Comparison of ENCODE assay signal across 29 cellular contexts in the genomic region with DNA sequence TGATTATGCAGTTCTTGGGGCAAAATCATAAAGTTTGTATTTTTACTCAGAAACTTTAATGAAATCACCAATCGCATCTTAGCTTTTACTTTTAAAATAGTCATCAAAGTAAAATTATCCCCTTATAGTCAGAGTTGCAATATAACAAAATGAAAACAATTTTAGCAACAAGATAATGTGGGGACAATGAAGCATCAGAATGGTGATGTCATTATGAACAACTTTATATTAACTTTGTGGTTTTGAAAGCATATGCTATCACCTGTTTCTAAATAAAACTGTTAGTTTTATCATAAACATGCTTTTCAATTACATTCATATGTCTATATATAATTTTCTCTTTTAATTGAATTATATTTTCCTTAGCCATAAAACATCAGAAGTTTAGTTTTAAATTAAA.
"Had no signal": no experiment of that assay in that cellular context is flagged by ENCODE, and none has a peak within 500 bp of the region (broad histone marks: within the 10 kb centered on the region; RNA-seq: fewer than 3 reads in every experiment).

No MANE protein-coding gene starts in this region.

- H3K4me1 ChIP-seq: neural progenitor cell, pancreas, psoas muscle, spleen, stomach, thyroid gland, tibial nerve, upper lobe of left lung, vagina had no signal

- H3K4me3 ChIP-seq: neural progenitor cell, pancreas, psoas muscle, skin epidermis, smooth muscle cell, spleen, stomach, thoracic aorta, thyroid gland, tibial nerve, upper lobe of left lung, vagina had no signal

- H3K27me3 ChIP-seq: neural progenitor cell, pancreas, spleen, stomach, thyroid gland, tibial nerve, upper lobe of left lung, vagina had no signal

- H3K4me2 ChIP-seq: neural progenitor cell, smooth muscle cell had no signal

- H3K9me3 Mint-ChIP-seq: nephron, neural progenitor cell had no signal

- ATAC-seq: naive thymus-derived CD4-positive, alpha-beta T cell; natural killer cell; pancreas; psoas muscle; right cardiac atrium; sciatic nerve; stimulated activated effector memory CD8-positive, alpha-beta T cell treated with anti-CD3 and anti-CD28 coated beads, Interleukin-12 subunit alpha, Interleukin-12 subunit beta, amount 100 ng/mL, for 72 hours; stimulated activated naive B cell treated with anti-CD40 and anti-IgM and Interleukin-4, amounts not matched to agents 10 μg/mL and 1 μg/mL and 100 μg/mL, for 72 hours had no signal

- H3K27me3 Mint-ChIP-seq: naive thymus-derived CD4-positive, alpha-beta T cell; progenitor cell of endocrine pancreas; stimulated activated naive B cell treated with anti-CD40 and anti-IgM and Interleukin-4, amounts not matched to agents 10 μg/mL and 1 μg/mL and 100 μg/mL, for 72 hours; stimulated activated naive CD8-positive, alpha-beta T cell treated with anti-CD3 and anti-CD28 coated beads, Interleukin-15, Interleukin-2, amounts not matched to agents 100 ng/mL and 50 ng/mL, for 24 hours had no signal

- H3K9ac ChIP-seq: neural progenitor cell had no signal

- H2AFZ ChIP-seq: neural progenitor cell had no signal

- H3K36me3 Mint-ChIP-seq: natural killer cell; neural progenitor cell; stimulated activated effector memory CD8-positive, alpha-beta T cell treated with anti-CD3 and anti-CD28 coated beads, Interleukin-12 subunit alpha, Interleukin-12 subunit beta, amount 100 ng/mL, for 72 hours; stimulated activated naive B cell treated with anti-CD40 and anti-IgM and Interleukin-4, amounts not matched to agents 10 μg/mL and 1 μg/mL and 100 μg/mL, for 72 hours had no signal

- H3K9me3 ChIP-seq: pancreas, psoas muscle, stomach, thoracic aorta, thyroid gland, tibial nerve, upper lobe of left lung, vagina had no signal

- FAIRE-seq: pancreas, urothelium cell line had no signal

- H3K36me3 ChIP-seq: neural progenitor cell, pancreas, spleen, stomach, thoracic aorta, thyroid gland, tibial nerve, upper lobe of left lung, vagina had no signal

- H3K4me3 Mint-ChIP-seq: naive thymus-derived CD4-positive, alpha-beta T cell; natural killer cell; nephron; neural progenitor cell; stimulated activated effector memory CD8-positive, alpha-beta T cell treated with anti-CD3 and anti-CD28 coated beads, Interleukin-12 subunit alpha, Interleukin-12 subunit beta, amount 100 ng/mL, for 72 hours; stimulated activated naive B cell treated with anti-CD40 and anti-IgM and Interleukin-4, amounts not matched to agents 10 μg/mL and 1 μg/mL and 100 μg/mL, for 72 hours; stimulated activated naive CD8-positive, alpha-beta T cell treated with anti-CD3 and anti-CD28 coated beads, Interleukin-15, Interleukin-2, amounts not matched to agents 100 ng/mL and 50 ng/mL, for 24 hours had no signal

- H3K4me1 Mint-ChIP-seq: naive thymus-derived CD4-positive, alpha-beta T cell; natural killer cell; nephron; neural progenitor cell; stimulated activated effector memory CD8-positive, alpha-beta T cell treated with anti-CD3 and anti-CD28 coated beads, Interleukin-12 subunit alpha, Interleukin-12 subunit beta, amount 100 ng/mL, for 72 hours; stimulated activated naive B cell treated with anti-CD40 and anti-IgM and Interleukin-4, amounts not matched to agents 10 μg/mL and 1 μg/mL and 100 μg/mL, for 72 hours had no signal

- DNase-seq: naive thymus-derived CD4-positive, alpha-beta T cell; natural killer cell; occipital lobe; pancreas; psoas muscle; right cardiac atrium; spleen; stimulated activated CD4-positive, alpha-beta T cell treated with anti-CD3 and anti-CD28 coated beads, Interleukin-12 subunit alpha, Interleukin-12 subunit beta, amount 100 ng/mL, for 4 hours; stimulated activated CD4-positive, alpha-beta T cell treated with anti-CD3 and anti-CD28 coated beads, Interleukin-1b, Interleukin-23, amount 100 ng/mL, for 48 hours; stimulated activated CD4-positive, alpha-beta T cell treated with anti-CD3 and anti-CD28 coated beads, Interleukin-2, amount 100 ng/mL, for 48 hours; stimulated activated CD4-positive, alpha-beta T cell treated with anti-CD3 and anti-CD28 coated beads, Interleukin-4, amount 100 ng/mL, for 24 hours; stimulated activated naive B cell treated with anti-CD40 and anti-IgM and Interleukin-4, amounts not matched to agents 10 μg/mL and 1 μg/mL and 100 μg/mL, for 72 hours; stimulated activated naive CD4-positive, alpha-beta T cell treated with Interleukin-2 at 50 U/mL for 16 hours; stomach; thyroid gland; trophoblast cell; upper lobe of left lung had no signal

- H3K27ac ChIP-seq: neural progenitor cell, pancreas, psoas muscle, skin epidermis, spleen, stomach, thoracic aorta, thyroid gland, tibial nerve, upper lobe of left lung, vagina had no signal

- H3K27ac Mint-ChIP-seq: naive thymus-derived CD4-positive, alpha-beta T cell; natural killer cell; nephron; neural progenitor cell; progenitor cell of endocrine pancreas; stimulated activated effector memory CD8-positive, alpha-beta T cell treated with anti-CD3 and anti-CD28 coated beads, Interleukin-12 subunit alpha, Interleukin-12 subunit beta, amount 100 ng/mL, for 72 hours; stimulated activated naive B cell treated with anti-CD40 and anti-IgM and Interleukin-4, amounts not matched to agents 10 μg/mL and 1 μg/mL and 100 μg/mL, for 72 hours; stimulated activated naive CD8-positive, alpha-beta T cell treated with anti-CD3 and anti-CD28 coated beads, Interleukin-15, Interleukin-2, amounts not matched to agents 100 ng/mL and 50 ng/mL, for 24 hours had no signal
